Comparison of ENCODE assay signal across 13 cellular contexts in the genomic region with DNA sequence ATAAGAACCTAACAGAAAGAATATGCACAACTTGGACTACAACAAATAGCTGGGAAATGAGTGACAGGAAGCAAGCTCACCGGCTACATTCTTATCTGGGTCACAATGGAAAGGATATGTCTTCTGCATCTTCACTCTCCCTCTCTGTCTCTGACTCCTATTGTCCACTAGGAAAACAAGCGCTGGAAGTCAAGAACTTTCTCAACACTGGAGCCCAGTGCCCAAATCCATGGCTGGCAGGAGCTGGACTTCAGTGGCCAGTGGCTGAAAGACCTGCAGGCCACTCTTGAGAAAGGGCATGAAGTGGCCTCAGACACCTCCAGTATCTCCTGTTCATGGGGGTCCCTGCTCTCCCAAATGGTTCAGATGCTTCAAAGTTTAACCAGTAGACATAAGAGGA.
A peak's percentile ranks its signal among the peaks of the same experiment; 100 is the strongest.
DNase-seq lines count a peak whose midpoint lies in the region; ATAC-seq, FAIRE-seq and TF ChIP-seq lines count a peak whose summit lies in the region.
"Had no signal": no experiment of that assay in that cellular context is flagged by ENCODE, and none has a peak within 500 bp of the region (broad histone marks: within the 10 kb centered on the region; RNA-seq: fewer than 3 reads in every experiment).

No MANE protein-coding gene starts in this region.

- H3K23ac ChIP-seq in mesendoderm (ENCODE audit: low read length), result no peak overlapping the region

- H3K4me1 ChIP-seq in HEK293 (ENCODE audit: control insufficient read depth, insufficient read depth, low read length) (peaks cover 31% of the 10 kb centered on the region), K562 (replicated peaks in 1 of 2; ENCODE audit: control insufficient read depth in 2 of 2, insufficient read depth in 2 of 2, low read length in 2 of 2) (peaks cover 11 to 29% of the 10 kb centered on the region in 2 experiments), right lobe of liver (peaks cover 0 to 53% (median 24%) of the 10 kb centered on the region in 4 donors), thoracic aorta (ENCODE audit: control insufficient read depth in 1 of 2, low read depth in 2 of 2) (peaks cover 25 to 77% of the 10 kb centered on the region in 2 donors), lower lobe of right lung (peaks cover 29% of the 10 kb centered on the region), mesendoderm (ENCODE audit: control insufficient read depth, low read depth, low read length) (peaks cover 5% of the 10 kb centered on the region)

- no peak overlapping the region for H3K56ac ChIP-seq in mesendoderm (ENCODE audit: low read length)

- H4K8ac ChIP-seq in mesendoderm (ENCODE audit: low read depth, low read length), result no peak overlapping the region

- intact Hi-C loops in K562 (cut with micrococcal nuclease) (no loop called here), right lobe of liver (cut with DNase I) (no loop called here), lower lobe of right lung (cut with DNase I) (no loop called here)

- H2BK5ac ChIP-seq in mesendoderm (ENCODE audit: low read length), result no peak overlapping the region

- H3K79me1 ChIP-seq in mesendoderm (ENCODE audit: low read length), result no peaks in the 10 kb centered on the region

- POLR2A ChIA-PET in HEK293 (lab: Yijun Ruan, JAX), result interaction anchor here (0.5 kb wide), 1 partner anchor 845 kb away, joined by 3 read pairs; no protein-coding TSS in a partner anchor
- POLR2A ChIA-PET in K562 (lab: Yijun Ruan, JAX), result interaction anchor here (0.8 kb wide), 1 partner anchor 64 kb away, joined by 3 read pairs; no protein-coding TSS in a partner anchor

- no peak overlapping the region for H2BK120ac ChIP-seq in mesendoderm (ENCODE audit: low read depth, low read length)

- no peak for TF ChIP-seq RAD21 in K562 (CRISPR knock-in tag; conservative IDR thresholded peaks at IDR 0.05 in 1 of 2, IDR thresholded peaks at IDR 0.05 in 1 of 2)

- TF ChIP-seq POLR2A in K562 (conservative IDR thresholded peaks at IDR 0.05), result no peak
- no peak for TF ChIP-seq POLR2A in right lobe of liver (IDR thresholded peaks at IDR 0.05)

- H3K9me3 ChIP-seq in HEK293 (ENCODE audit: control insufficient read depth, insufficient read depth, low read depth, low read length) (no peaks in the 10 kb centered on the region), K562 (replicated peaks; ENCODE audit: control insufficient read depth, insufficient read depth, low read depth, low read length) (no peaks in the 10 kb centered on the region), right lobe of liver (no peaks in the 10 kb centered on the region), thoracic aorta (no peaks in the 10 kb centered on the region), lower lobe of right lung (no peaks in the 10 kb centered on the region)
- H3K9me3 ChIP-seq: esophagus squamous epithelium, mucosa of descending colon had no signal

- no peaks in the 10 kb centered on the region for H3K36me3 ChIP-seq in HEK293 (ENCODE audit: control insufficient read depth in 2 of 2, insufficient read depth in 1 of 2, low read length in 2 of 2)
- no peaks in the 10 kb centered on the region for H3K36me3 ChIP-seq in K562 (ENCODE audit: control insufficient read depth, insufficient read depth, low read length)
- no peaks in the 10 kb centered on the region for H3K36me3 ChIP-seq in right lobe of liver
- H3K36me3 ChIP-seq in thoracic aorta, result no peaks in the 10 kb centered on the region
- H3K36me3 ChIP-seq in lower lobe of right lung, result no peaks in the 10 kb centered on the region
- no peaks in the 10 kb centered on the region for H3K36me3 ChIP-seq in mesendoderm (ENCODE audit: control insufficient read depth, insufficient read depth, low read length)
- H3K36me3 ChIP-seq: esophagus squamous epithelium had no signal

- H3K9ac ChIP-seq in K562 (ENCODE audit: insufficient read depth in 1 of 2, low read depth in 2 of 2, low read length in 2 of 2), result no peak overlapping the region
- H3K9ac ChIP-seq in mesendoderm (ENCODE audit: low read length), result no peak overlapping the region

- peak overlapping the region; percentile 47; the same call in 1 of the 2 replicates for H2AFZ ChIP-seq in K562 (ENCODE audit: low read depth, low read length)

- no peak for TF ChIP-seq CTCF in HEK293 (tag by site-specific recombination; IDR thresholded peaks at IDR 0.05)
- TF ChIP-seq CTCF in K562 (IDR thresholded peaks at IDR 0.05 in 2 of 3, conservative IDR thresholded peaks at IDR 0.05 in 1 of 3; ENCODE audit: insufficient read depth in 2 of 3, low read depth in 1 of 3, low read length in 3 of 3), result no peak
- no peak for TF ChIP-seq CTCF in right lobe of liver (IDR thresholded peaks at IDR 0.05)
- TF ChIP-seq CTCF in thoracic aorta (IDR thresholded peaks at IDR 0.05), result no peak
- no peak for TF ChIP-seq CTCF in lower lobe of right lung (IDR thresholded peaks at IDR 0.05)

- in situ Hi-C loops in K562 (cut with MboI), result no loop called here

- no peak for DNase-seq in K562 (ENCODE audit: extremely low read depth in 1 of 4, low spot score in 3 of 4)
- DNase-seq in right lobe of liver, result no peak
- no peak for DNase-seq in thoracic aorta (ENCODE audit: low spot score)
- DNase-seq in lower lobe of right lung, result no peak
- no peak for DNase-seq in NCI-H2196 (lab: John Stamatoyannopoulos, UW; ENCODE audit: unreplicated experiment)
- DNase-seq in mesendoderm, result no peak
- DNase-seq: activated naive CD4-positive, alpha-beta T cell treated with anti-CD3 and anti-CD28 coated beads for 36 hours; esophagus squamous epithelium; mucosa of descending colon; NCI-H146; NCI-H524; retina had no signal

- no peak overlapping the region for H3K4ac ChIP-seq in mesendoderm (ENCODE audit: low read depth, low read length)

- TF ChIP-seq EP300 in K562 (IDR thresholded peaks at IDR 0.05; ENCODE audit: low read length), result no peak

- no peak overlapping the region for H4K5ac ChIP-seq in mesendoderm (ENCODE audit: low read length)

- 23% methylated on average over 2 of the region's 2 CpGs for WGBS in K562 (ENCODE audit: insufficient coverage, low coverage, missing lambda C conversion rate)
- no CpG with 5 or more reads among the region's 2 CpGs for WGBS in right lobe of liver (ENCODE audit: insufficient coverage, low coverage, low lambda C conversion rate, missing lambda C conversion rate)
- no CpG with 5 or more reads among the region's 2 CpGs for WGBS in mesendoderm (ENCODE audit: extremely low coverage, insufficient coverage, low lambda C conversion rate)

- no peak for FAIRE-seq in K562 (lab: Jason Lieb, UNC)

- CTCF ChIA-PET in HEK293 (lab: Yijun Ruan, JAX) (interaction anchor here (1.1 to 5.9 kb wide), 5 partner anchors 15 to 168 kb away, joined by 3 to 37 read pairs (median 3); partner anchors contain the start of gene FAM50B), K562 (lab: Yijun Ruan, JAX; ENCODE audit: low intra/inter-chr PET ratio) (no interaction called here)

- no TSS peak for BruUV-seq in K562 (replicated peaks; lab: Mats Ljungman, UMichigan)

- no peak overlapping the region for H2BK15ac ChIP-seq in mesendoderm (replicated peaks; ENCODE audit: low read depth)

- ATAC-seq in K562 (no peak), right lobe of liver (no peak), thoracic aorta (ENCODE audit: insufficient number of reproducible peaks, low FRiP score, low read depth) (no peak), lower lobe of right lung (no peak)

- H3K4me2 ChIP-seq in K562 (ENCODE audit: insufficient read depth, low read length) (peak overlapping the region; percentile 48), mesendoderm (ENCODE audit: low read length) (no peak overlapping the region)

- no peak overlapping the region for H2AK5ac ChIP-seq in mesendoderm (ENCODE audit: low read length)

- H4K20me1 ChIP-seq in K562 (replicated peaks; ENCODE audit: control insufficient read depth, insufficient read depth, low read length), result no peaks in the 10 kb centered on the region

- no peak overlapping the region for H3K4me3 ChIP-seq in HEK293 (ENCODE audit: low read depth, low read length)
- H3K4me3 ChIP-seq in K562, result no peak overlapping the region
- no peak overlapping the region for H3K4me3 ChIP-seq in right lobe of liver
- peak overlapping the region; percentile 31 for H3K4me3 ChIP-seq in thoracic aorta
- H3K4me3 ChIP-seq in lower lobe of right lung, result no peak overlapping the region
- H3K4me3 ChIP-seq in mesendoderm (ENCODE audit: low read length), result no peak overlapping the region
- H3K4me3 ChIP-seq: esophagus squamous epithelium, mucosa of descending colon had no signal

- H3K18ac ChIP-seq in mesendoderm (ENCODE audit: low read length), result no peak overlapping the region

- H3K27me3 ChIP-seq in K562 (ENCODE audit: control insufficient read depth in 2 of 2, insufficient read depth in 2 of 2, low read length in 2 of 2) (peaks cover 0 to 20% of the 10 kb centered on the region in 2 experiments; a peak in 2 of 5 replicates), right lobe of liver (no peaks in the 10 kb centered on the region), thoracic aorta (replicated peaks; ENCODE audit: insufficient read depth) (no peaks in the 10 kb centered on the region), lower lobe of right lung (ENCODE audit: low read depth) (peaks cover 5% of the 10 kb centered on the region), mesendoderm (ENCODE audit: insufficient read depth, low read length, poor library complexity) (no peaks in the 10 kb centered on the region)

- peaks cover 9% of the 10 kb centered on the region for H3K9me1 ChIP-seq in K562 (ENCODE audit: control insufficient read depth, insufficient read depth, low read length)

- H3K79me2 ChIP-seq in K562 (ENCODE audit: control insufficient read depth, insufficient read depth, low read length) (no peaks in the 10 kb centered on the region), mesendoderm (ENCODE audit: control insufficient read depth, insufficient read depth, low read length) (no peaks in the 10 kb centered on the region)

- H3K27ac ChIP-seq in HEK293 (ENCODE audit: extremely low read depth, low read depth, low read length) (peak overlapping the region; percentile 44), K562 (ENCODE audit: extremely low read depth, low read depth, low read length) (no peak overlapping the region), right lobe of liver (peak overlapping the region; percentile 26 to 94 (median 88)), thoracic aorta (peak overlapping the region; percentile 94 to 98), lower lobe of right lung (no peak overlapping the region), mesendoderm (ENCODE audit: low read depth, low read length) (no peak overlapping the region)

TF ChIP-seq in HEK293, 187 proteins besides CTCF, POLR2A, EP300 and RAD21 (continues in another document):
- TF ChIP-seq ZNF211 (tag by site-specific recombination; IDR thresholded peaks at IDR 0.05; ENCODE audit: low read depth), result no peak

TF ChIP-seq in K562, 482 proteins besides CTCF, POLR2A, EP300 and RAD21:
- TF ChIP-seq HLTF (IDR thresholded peaks at IDR 0.05), result no peak
- TF ChIP-seq, protein P1, sequence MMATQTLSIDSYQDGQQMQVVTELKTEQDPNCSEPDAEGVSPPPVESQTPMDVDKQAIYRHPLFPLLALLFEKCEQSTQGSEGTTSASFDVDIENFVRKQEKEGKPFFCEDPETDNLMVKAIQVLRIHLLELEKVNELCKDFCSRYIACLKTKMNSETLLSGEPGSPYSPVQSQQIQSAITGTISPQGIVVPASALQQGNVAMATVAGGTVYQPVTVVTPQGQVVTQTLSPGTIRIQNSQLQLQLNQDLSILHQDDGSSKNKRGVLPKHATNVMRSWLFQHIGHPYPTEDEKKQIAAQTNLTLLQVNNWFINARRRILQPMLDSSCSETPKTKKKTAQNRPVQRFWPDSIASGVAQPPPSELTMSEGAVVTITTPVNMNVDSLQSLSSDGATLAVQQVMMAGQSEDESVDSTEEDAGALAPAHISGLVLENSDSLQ (IDR thresholded peaks at IDR 0.05), result peak; percentile 75

Comparison
In these comparisons a context has a peak if more than half of its experiments do, and no peak if none do; other contexts are left out.
1. H3K27ac ChIP-seq: peak in HEK293 (single experiment), right lobe of liver (3 of 3) and thoracic aorta (2 of 2); none in K562 (single experiment), lower lobe of right lung (single experiment) and mesendoderm (single experiment).